ENCODE assay signal across 19 cellular contexts in genomic region chr1:234337233-234337632, GRCh38. TPM values are rescaled to one million over a fixed set of nuclear protein-coding genes. Genes with fewer than 3 reads are reported as not detected.
DNase-seq lines count a peak whose midpoint lies in the region; ATAC-seq, FAIRE-seq and TF ChIP-seq lines count a peak whose summit lies in the region.
"Had no signal": no experiment of that assay in that cellular context is flagged by ENCODE, and none has a peak within 500 bp of the region (broad histone marks: within the 10 kb centered on the region; RNA-seq: fewer than 3 reads in every experiment).

No MANE protein-coding gene starts in this region.

- POLR2A ChIA-PET in HEK293 (lab: Yijun Ruan, JAX): interaction anchor here (1.4 kb wide), 1 partner anchor 36 kb away, joined by 4 read pairs; the partner anchor contains the start of gene COA6
- POLR2A ChIA-PET in K562 (lab: Yijun Ruan, JAX): interaction anchor here (1.2 kb wide), 1 partner anchor 9 kb away, joined by 3 read pairs; no protein-coding TSS in a partner anchor
- POLR2A ChIA-PET in SK-N-SH (lab: Yijun Ruan, JAX): no interaction called here

- no peak overlapping the region for H3K4me3 ChIP-seq in HEK293 (ENCODE audit: low read depth, low read length)
- no peak overlapping the region for H3K4me3 ChIP-seq in K562
- H3K4me3 ChIP-seq in SK-N-SH (ENCODE audit: low read depth in 2 of 2, low read length in 1 of 2): no peak overlapping the region
- H3K4me3 ChIP-seq: GM23248 had no signal

- in situ Hi-C loops in K562 (cut with MboI): no loop called here

- H3F3A ChIP-seq in SK-N-SH (replicated peaks; ENCODE audit: insufficient read depth): no peaks in the 10 kb centered on the region

- H3K27me3 ChIP-seq in K562 (ENCODE audit: control insufficient read depth in 2 of 2, insufficient read depth in 2 of 2, low read length in 2 of 2): no peaks in the 10 kb centered on the region
- no peaks in the 10 kb centered on the region for H3K27me3 ChIP-seq in SK-N-SH (ENCODE audit: insufficient read depth)

- no peaks in the 10 kb centered on the region for H3K9me3 ChIP-seq in HEK293 (ENCODE audit: control insufficient read depth, insufficient read depth, low read depth, low read length)
- peaks cover 4% of the 10 kb centered on the region for H3K9me3 ChIP-seq in K562 (replicated peaks; ENCODE audit: control insufficient read depth, insufficient read depth, low read depth, low read length)
- H3K9me3 ChIP-seq in SK-N-SH: peaks cover 11% of the 10 kb centered on the region; the same call in 1 of the 2 replicates

- no peak for TF ChIP-seq RAD21 in K562 (CRISPR knock-in tag; conservative IDR thresholded peaks at IDR 0.05 in 1 of 2, IDR thresholded peaks at IDR 0.05 in 1 of 2)
- TF ChIP-seq RAD21 in SK-N-SH (IDR thresholded peaks at IDR 0.05; ENCODE audit: low read length): no peak

- H2AFZ ChIP-seq in K562 (ENCODE audit: low read depth, low read length) (no peak overlapping the region), SK-N-SH (ENCODE audit: low read depth) (no peak overlapping the region)
- H2AFZ ChIP-seq: GM23248 had no signal

- no peak for TF ChIP-seq EP300 in K562 (IDR thresholded peaks at IDR 0.05; ENCODE audit: low read length)
- TF ChIP-seq EP300 in SK-N-SH (IDR thresholded peaks at IDR 0.05; ENCODE audit: borderline replicate concordance in 1 of 2, low read depth in 1 of 2, low read length in 1 of 2): no peak

- H3K4me1 ChIP-seq in HEK293 (ENCODE audit: control insufficient read depth, insufficient read depth, low read length): no peaks in the 10 kb centered on the region
- no peaks in the 10 kb centered on the region for H3K4me1 ChIP-seq in K562 (replicated peaks in 1 of 2; ENCODE audit: control insufficient read depth in 2 of 2, insufficient read depth in 2 of 2, low read length in 2 of 2)
- no peaks in the 10 kb centered on the region for H3K4me1 ChIP-seq in SK-N-SH (ENCODE audit: control insufficient read depth in 1 of 2, insufficient read depth in 2 of 2, low read depth in 1 of 2, low read length in 1 of 2)
- H3K4me1 ChIP-seq: Caco-2 had no signal

- H3K79me2 ChIP-seq in K562 (ENCODE audit: control insufficient read depth, insufficient read depth, low read length): no peaks in the 10 kb centered on the region
- H3K79me2 ChIP-seq in SK-N-SH (ENCODE audit: insufficient read depth): no peaks in the 10 kb centered on the region

- H3K36me3 ChIP-seq in HEK293 (ENCODE audit: control insufficient read depth in 2 of 2, insufficient read depth in 1 of 2, low read length in 2 of 2): no peaks in the 10 kb centered on the region
- H3K36me3 ChIP-seq in K562 (ENCODE audit: control insufficient read depth, insufficient read depth, low read length): no peaks in the 10 kb centered on the region
- no peaks in the 10 kb centered on the region for H3K36me3 ChIP-seq in SK-N-SH (replicated peaks in 1 of 2; ENCODE audit: control insufficient read depth in 1 of 2, insufficient read depth in 2 of 2, low read length in 1 of 2)

- no peaks in the 10 kb centered on the region for H3K9me1 ChIP-seq in K562 (ENCODE audit: control insufficient read depth, insufficient read depth, low read length)

- H3K27ac ChIP-seq in HEK293 (ENCODE audit: extremely low read depth, low read depth, low read length) (no peak overlapping the region), K562 (ENCODE audit: extremely low read depth, low read depth, low read length) (no peak overlapping the region), SK-N-SH (ENCODE audit: low read depth in 2 of 2, low read length in 1 of 2) (no peak overlapping the region)
- H3K27ac ChIP-seq: GM23248 had no signal

- intact Hi-C loops in K562 (cut with micrococcal nuclease): no loop called here

- no peak for DNase-seq in K562 (ENCODE audit: extremely low read depth in 1 of 4, low spot score in 3 of 4)
- no peak for DNase-seq in dermis blood vessel endothelial cell
- no peak for DNase-seq in SIG-M5 (lab: John Stamatoyannopoulos, UW)
- DNase-seq in SK-N-SH: no peak
- DNase-seq: C1 segment of cervical spinal cord; Caco-2; CD4-positive, CD25-positive, alpha-beta regulatory T cell; CD8-positive, alpha-beta T cell; DMS79; EL; GDM1; GM23248; H7; HCEC 1CT had no signal

- no peak overlapping the region for H3K9ac ChIP-seq in K562 (ENCODE audit: insufficient read depth in 1 of 2, low read depth in 2 of 2, low read length in 2 of 2)
- H3K9ac ChIP-seq in SK-N-SH: no peak overlapping the region
- H3K9ac ChIP-seq: GM23248 had no signal

- no TSS peak for BruUV-seq in K562 (replicated peaks; lab: Mats Ljungman, UMichigan)

- ATAC-seq in K562: no peak
- ATAC-seq: CD8-positive, alpha-beta T cell had no signal

- H3K4me2 ChIP-seq in K562 (ENCODE audit: insufficient read depth, low read length) (no peak overlapping the region), SK-N-SH (no peak overlapping the region)

- CTCF ChIA-PET in HEK293 (lab: Yijun Ruan, JAX) (interaction anchor here (1.5 to 3.4 kb wide), 3 partner anchors 10 to 27 kb away, joined by 8 to 51 read pairs (median 8); no protein-coding TSS in a partner anchor), K562 (lab: Yijun Ruan, JAX; ENCODE audit: low intra/inter-chr PET ratio) (no interaction called here), SK-N-SH (lab: Yijun Ruan, JAX) (interaction anchor here (1.3 to 2.8 kb wide), 4 partner anchors 10 to 223 kb away, joined by 4 to 16 read pairs (median 6); no protein-coding TSS in a partner anchor)

- 4% methylated on average over 1 of the region's 1 CpG for WGBS in K562 (ENCODE audit: insufficient coverage, low coverage, missing lambda C conversion rate)
- 85% methylated on average over 1 of the region's 1 CpG for WGBS in SK-N-SH (ENCODE audit: low lambda C conversion rate)

- no peak for TF ChIP-seq CTCF in HEK293 (tag by site-specific recombination; IDR thresholded peaks at IDR 0.05)
- TF ChIP-seq CTCF in K562 (IDR thresholded peaks at IDR 0.05 in 2 of 3, conservative IDR thresholded peaks at IDR 0.05 in 1 of 3; ENCODE audit: insufficient read depth in 2 of 3, low read depth in 1 of 3, low read length in 3 of 3): no peak
- no peak for TF ChIP-seq CTCF in SK-N-SH (IDR thresholded peaks at IDR 0.05)

- TF ChIP-seq POLR2A in K562 (conservative IDR thresholded peaks at IDR 0.05): no peak

- H3K9me2 ChIP-seq in SK-N-SH: no peaks in the 10 kb centered on the region

- FAIRE-seq in TTC549 (lab: Jason Lieb, UNC): peak; percentile 51
- no peak for FAIRE-seq in K562 (lab: Jason Lieb, UNC)
- FAIRE-seq: GM12891, GM19239, H1 had no signal

- H4K20me1 ChIP-seq in K562 (replicated peaks; ENCODE audit: control insufficient read depth, insufficient read depth, low read length) (no peaks in the 10 kb centered on the region), SK-N-SH (ENCODE audit: insufficient read depth) (no peaks in the 10 kb centered on the region)

TF ChIP-seq in HEK293, 187 proteins besides CTCF, POLR2A, EP300 and RAD21 (continues in another document):
- TF ChIP-seq ZNF121 (tag by site-specific recombination; IDR thresholded peaks at IDR 0.05): no peak

TF ChIP-seq in K562, 482 proteins besides CTCF, POLR2A, EP300 and RAD21 (continues in another document):
- TF ChIP-seq ZNF12 (CRISPR knock-in tag; IDR thresholded peaks at IDR 0.05): no peak
- no peak for TF ChIP-seq FOXO4 (CRISPR knock-in tag; IDR thresholded peaks at IDR 0.05)

TF ChIP-seq in SK-N-SH, 30 proteins besides CTCF, POLR2A, EP300 and RAD21:
- TF ChIP-seq CHD2 (IDR thresholded peaks at IDR 0.05; ENCODE audit: low read length, partially characterized antibody): no peak
- TF ChIP-seq PBX3 (IDR thresholded peaks at IDR 0.05): no peak

RNA-seq across cellular contexts. Expression of gene COA6, which starts 36.0 kb away (rescaled TPM):
- 11.0 and 11.3 TPM in 2 replicates for total RNA-seq in K562 (2011; cell fraction: chromatin; rRNA removed; ENCODE audit: low replicate concordance)
- 18.5 and 22.6 TPM in 2 replicates for total RNA-seq in K562 (2011; cell fraction: nucleolus; rRNA removed)
- 18.0 and 19.1 TPM in 2 replicates for total RNA-seq in K562 (2011; cell fraction: nucleoplasm; rRNA removed)
- total RNA-seq in K562 (2014; rRNA removed): 92.1 and 131 TPM in 2 replicates
- total RNA-seq in K562 (2014; rRNA removed; fragmentation: Illumina TruSeq; extraction: Trizol): 134 and 151 TPM in 2 replicates
- 155 and 158 TPM in 2 replicates for total RNA-seq in K562 (2015; rRNA removed; fragmentation: Illumina TruSeq; extraction: Trizol)
- total RNA-seq in K562 (2021): 102 and 112 TPM in 2 replicates
- polyA plus RNA-seq in K562 (2011; rRNA removed): 50.3 and 77.7 TPM in 2 replicates
- polyA plus RNA-seq in K562 (2011; cell fraction: cytosol; rRNA removed): 36.7 and 39.3 TPM in 2 replicates
- polyA plus RNA-seq in K562 (2011; cell fraction: nucleus; rRNA removed): 17.7 and 23.9 TPM in 2 replicates
- 96.2 and 170 TPM in 2 replicates for polyA plus RNA-seq in K562 (2012)
- polyA plus RNA-seq in K562 (2014; fragmentation: Illumina TruSeq; extraction: Trizol): 91.5 and 119 TPM in 2 replicates
- 100 to 1,000 TPM; 171 to 187 TPM for polyA plus RNA-seq in K562 (2014; fragmentation: Nextera tagmentation; extraction: Ambion mirVana)
- polyA plus RNA-seq in K562 (2014; rRNA removed): 172 and 190 TPM in 2 replicates
- polyA minus RNA-seq in K562 (2011; rRNA and poly(A)+ RNA removed): 12.1 and 12.6 TPM in 2 replicates
- polyA minus RNA-seq in K562 (2011; cell fraction: cytosol; rRNA and poly(A)+ RNA removed): 16.4 and 25.5 TPM in 2 replicates
- 15.6 and 20.1 TPM in 2 replicates for polyA minus RNA-seq in K562 (2011; cell fraction: nucleus; rRNA and poly(A)+ RNA removed)
- total RNA-seq in dermis blood vessel endothelial cell: 13.7 and 20.3 TPM in 2 replicates
- 34.2 and 42.2 TPM in 2 replicates for polyA plus RNA-seq in SK-N-SH (2012; rRNA removed)
- polyA plus RNA-seq in SK-N-SH (2012; cell fraction: cytosol; rRNA removed): 42.1 and 52.1 TPM in 2 replicates
- 15.1 and 20.6 TPM in 2 replicates for polyA plus RNA-seq in SK-N-SH (2012; cell fraction: nucleus; rRNA removed)

Comparison
In these comparisons a context has a peak if more than half of its experiments do, and no peak if none do; other contexts are left out.
1. Of the 44 proteins assayed by ChIP-seq in both K562 and HEK293: peak only in K562: TRIM28; only in HEK293: SETDB1; in both: none; in neither: 42.